In genomic region chr3:173008978-173009377, GRCh38 we compare ENCODE assay signal across 25 cellular contexts.
"Had no signal": no experiment of that assay in that cellular context is flagged by ENCODE, and none has a peak within 500 bp of the region (broad histone marks: within the 10 kb centered on the region; RNA-seq: fewer than 3 reads in every experiment).

No MANE protein-coding gene starts in this region.

- H3K27me3 ChIP-seq: colonic mucosa, gastrocnemius medialis, heart left ventricle, hepatocyte, neutrophil, pancreas, sigmoid colon, stomach, thyroid gland, vagina had no signal

- H2AFZ ChIP-seq: hepatocyte had no signal

- H3K4me2 ChIP-seq: hepatocyte had no signal

- H3K4me1 ChIP-seq: colonic mucosa, gastrocnemius medialis, heart left ventricle, lower lobe of right lung, pancreas, sigmoid colon, stomach, thyroid gland, vagina had no signal

- H3K79me2 ChIP-seq: hepatocyte had no signal

- DNase-seq: colonic mucosa; effector CD8-positive, alpha-beta T cell; endodermal cell; foreskin fibroblast; gastrocnemius medialis; left colon; left ventricle myocardium superior; lower lobe of right lung; natural killer cell; retina; sigmoid colon; stimulated activated CD4-positive, alpha-beta T cell treated with anti-CD3 and anti-CD28 coated beads, Interleukin-2, amount 100 ng/mL, for 24 hours; stimulated activated CD4-positive, alpha-beta T cell treated with anti-CD3 and anti-CD28 coated beads, Interleukin-4, amount 100 ng/mL, for 24 hours; stimulated activated naive CD4-positive, alpha-beta T cell treated with Interleukin-2 at 50 U/mL for 16 hours; stomach; thyroid gland; trophoblast cell had no signal

- H3K27ac ChIP-seq: colonic mucosa, epithelial cell of prostate, gastrocnemius medialis, heart left ventricle, hepatocyte, lower lobe of right lung, neutrophil, pancreas, sigmoid colon, stomach, thyroid gland, vagina had no signal

- H3K4me3 ChIP-seq: colonic mucosa, gastrocnemius medialis, heart left ventricle, hepatocyte, lower lobe of right lung, pancreas, sigmoid colon, stomach, thyroid gland, vagina had no signal

- ATAC-seq: esophagus mucosa, gastrocnemius medialis, heart left ventricle, left colon, left ventricle myocardium superior, natural killer cell, pancreas had no signal

- H3K36me3 ChIP-seq: colonic mucosa, gastrocnemius medialis, heart left ventricle, lower lobe of right lung, neutrophil, pancreas, sigmoid colon, stomach, thyroid gland, vagina had no signal

- FAIRE-seq: islet of Langerhans, pancreas had no signal

- H3K9me3 ChIP-seq: colonic mucosa, gastrocnemius medialis, heart left ventricle, lower lobe of right lung, neutrophil, pancreas, sigmoid colon, stomach, thyroid gland, vagina had no signal
